ENCODE assay signal across 1 cellular context in genomic region chr6:112054001-112054400, GRCh38.
TF ChIP-seq lines count a peak whose summit lies in the region.

TSS of gene CCN6 (plus strand) at chr6:112054104. CDS start at chr6:112054358, 254 bp downstream.

TF ChIP-seq in HepG2, 621 proteins besides CTCF, POLR2A, EP300 and RAD21 (continued from another document):
- TF ChIP-seq PRDM15 (CRISPR knock-in tag; IDR thresholded peaks at IDR 0.05) (no peak), TP53 (CRISPR knock-in tag; conservative IDR thresholded peaks at IDR 0.05) (no peak), EZH2 (conservative IDR thresholded peaks at IDR 0.05; ENCODE audit: low read depth, low read length) (no peak), ZNF660 (CRISPR knock-in tag; IDR thresholded peaks at IDR 0.05; ENCODE audit: borderline replicate concordance, low read depth) (no peak), PRDM10 (CRISPR knock-in tag; IDR thresholded peaks at IDR 0.05; ENCODE audit: low read depth) (no peak), SMARCC2 (IDR thresholded peaks at IDR 0.05) (no peak), ZMYM4 (CRISPR knock-in tag; IDR thresholded peaks at IDR 0.05) (no peak), CREBL2 (CRISPR knock-in tag; IDR thresholded peaks at IDR 0.05; ENCODE audit: borderline replicate concordance) (no peak)
